30 cellular contexts compared by ENCODE assay signal in genomic region chr9:125269014-125269397, GRCh38.
"Had no signal": no experiment of that assay in that cellular context is flagged by ENCODE, and none has a peak within 500 bp of the region (broad histone marks: within the 10 kb centered on the region; RNA-seq: fewer than 3 reads in every experiment).

No MANE protein-coding gene starts in this region.

- H3K4me3 ChIP-seq: cardiac muscle cell, K562, SK-N-MC had no signal

- DNase-seq: activated CD4-positive, alpha-beta T cell treated with anti-CD3 and anti-CD28 coated beads for 36 hours; activated CD4-positive, alpha-beta T cell treated with anti-CD3 and anti-CD28 coated beads, Interleukin-2, amount 50 U/mL, for 1 hour; activated CD4-positive, CD25-positive, alpha-beta regulatory T cell; activated CD8-positive, alpha-beta memory T cell treated with anti-CD3 and anti-CD28 coated beads, Interleukin-2, amount 50 U/mL, for 4 hours; activated CD8-positive, alpha-beta T cell treated with anti-CD3 and anti-CD28 coated beads for 36 hours; activated gamma-delta T cell treated with Interleukin-2 at 50 U/mL for 16 hours; activated naive CD4-positive, alpha-beta T cell treated with anti-CD3 and anti-CD28 coated beads, Interleukin-2, amount 10 ng/mL, durations not matched to agents 7 days and 5 days; activated naive CD8-positive, alpha-beta T cell treated with anti-CD3 and anti-CD28 coated beads for 36 hours; activated T-cell treated with anti-CD3 and anti-CD28 coated beads, Interleukin-2, amount 50 U/mL, for 72 hours; brain microvascular endothelial cell; Karpas-422; NCI-H1092; NCI-H1417; NCI-H1694; NCI-H2029; NCI-H2107; NCI-H2171 treated with DMSO at 0.1 percent for 48 hours; NCI-H345; NCI-H510A; NCI-H526 treated with DMSO at 0.1 percent for 48 hours; NCI-H82; OCI-M1; RPMI8226; T-cell; T-helper 2 cell had no signal

- ATAC-seq: activated CD4-positive, alpha-beta T cell treated with anti-CD3 and anti-CD28 coated beads for 36 hours; activated CD8-positive, alpha-beta T cell treated with anti-CD3 and anti-CD28 coated beads for 36 hours; activated T-cell treated with anti-CD3 and anti-CD28 coated beads, Interleukin-2, amount 50 U/mL, for 72 hours; Panc1; T-cell had no signal

- H3K27me3 ChIP-seq: brain microvascular endothelial cell, cardiac muscle cell had no signal

- H3K27ac ChIP-seq: brain microvascular endothelial cell, cardiac muscle cell, SK-N-MC, VCaP had no signal

- H3K36me3 ChIP-seq: cardiac muscle cell had no signal
